ENCODE assay signal across 12 cellular contexts in genomic region chr17:4696432-4696796, GRCh38. TPM values are rescaled to one million over a fixed set of nuclear protein-coding genes. Genes with fewer than 3 reads are reported as not detected.
A peak's percentile ranks its signal among the peaks of the same experiment; 100 is the strongest.
DNase-seq lines count a peak whose midpoint lies in the region; ATAC-seq lines count a peak whose summit lies in the region.
"Had no signal": no experiment of that assay in that cellular context is flagged by ENCODE, and none has a peak within 500 bp of the region (broad histone marks: within the 10 kb centered on the region; RNA-seq: fewer than 3 reads in every experiment).

No MANE protein-coding gene starts in this region.

- peak overlapping the region; percentile 75 to 91 (median 85) for H3K27ac Mint-ChIP-seq in IgD-negative memory B cell
- peak overlapping the region; percentile 94 for H3K27ac Mint-ChIP-seq in activated T-helper 17 cell treated with anti-CD3 and anti-CD28 coated beads, Interleukin-2, amount 50 U/mL, for 72 hours
- peak overlapping the region; percentile 90 for H3K27ac Mint-ChIP-seq in stimulated activated effector memory CD8-positive, alpha-beta T cell treated with anti-CD3 and anti-CD28 coated beads, Interleukin-12 subunit alpha, Interleukin-12 subunit beta, amount 100 ng/mL, for 72 hours

- H3K9me3 Mint-ChIP-seq in activated T-cell treated with anti-CD3 and anti-CD28 coated beads, Interleukin-2, amount 50 U/mL, for 4 hours, result no peaks in the 10 kb centered on the region
- no peaks in the 10 kb centered on the region for H3K9me3 Mint-ChIP-seq in IgD-negative memory B cell
- H3K9me3 Mint-ChIP-seq in activated T-helper 17 cell treated with anti-CD3 and anti-CD28 coated beads, Interleukin-2, amount 50 U/mL, for 72 hours, result no peaks in the 10 kb centered on the region
- no peaks in the 10 kb centered on the region for H3K9me3 Mint-ChIP-seq in stimulated activated effector memory CD8-positive, alpha-beta T cell treated with anti-CD3 and anti-CD28 coated beads, Interleukin-12 subunit alpha, Interleukin-12 subunit beta, amount 100 ng/mL, for 72 hours

- peak overlapping the region; percentile 57 for H3K4me3 Mint-ChIP-seq in activated T-cell treated with anti-CD3 and anti-CD28 coated beads, Interleukin-2, amount 50 U/mL, for 4 hours
- peak overlapping the region; percentile 47 to 81 (median 72) for H3K4me3 Mint-ChIP-seq in IgD-negative memory B cell
- peak overlapping the region; percentile 79 for H3K4me3 Mint-ChIP-seq in activated T-helper 17 cell treated with anti-CD3 and anti-CD28 coated beads, Interleukin-2, amount 50 U/mL, for 72 hours
- peak overlapping the region; percentile 62 for H3K4me3 Mint-ChIP-seq in stimulated activated effector memory CD8-positive, alpha-beta T cell treated with anti-CD3 and anti-CD28 coated beads, Interleukin-12 subunit alpha, Interleukin-12 subunit beta, amount 100 ng/mL, for 72 hours

- ATAC-seq in activated T-cell treated with anti-CD3 and anti-CD28 coated beads, Interleukin-2, amount 50 U/mL, for 4 hours, result peak; percentile 80 to 88
- peak; percentile 96 for ATAC-seq in activated T-helper 17 cell treated with anti-CD3 and anti-CD28 coated beads, Interleukin-2, amount 50 U/mL, for 72 hours (replicated peaks)
- ATAC-seq in stimulated activated effector memory CD8-positive, alpha-beta T cell treated with anti-CD3 and anti-CD28 coated beads, Interleukin-12 subunit alpha, Interleukin-12 subunit beta, amount 100 ng/mL, for 72 hours, result peak; percentile 99
- ATAC-seq: K562, left colon had no signal

- H3K36me3 Mint-ChIP-seq in activated T-cell treated with anti-CD3 and anti-CD28 coated beads, Interleukin-2, amount 50 U/mL, for 4 hours (ENCODE audit: insufficient read depth), result peaks cover 22% of the 10 kb centered on the region
- no peaks in the 10 kb centered on the region for H3K36me3 Mint-ChIP-seq in IgD-negative memory B cell
- peaks cover 81% of the 10 kb centered on the region for H3K36me3 Mint-ChIP-seq in activated T-helper 17 cell treated with anti-CD3 and anti-CD28 coated beads, Interleukin-2, amount 50 U/mL, for 72 hours (ENCODE audit: low read depth)
- H3K36me3 Mint-ChIP-seq in stimulated activated effector memory CD8-positive, alpha-beta T cell treated with anti-CD3 and anti-CD28 coated beads, Interleukin-12 subunit alpha, Interleukin-12 subunit beta, amount 100 ng/mL, for 72 hours, result peaks cover 81% of the 10 kb centered on the region

- H3K27me3 Mint-ChIP-seq in activated T-cell treated with anti-CD3 and anti-CD28 coated beads, Interleukin-2, amount 50 U/mL, for 4 hours (ENCODE audit: low read depth), result no peaks in the 10 kb centered on the region
- H3K27me3 Mint-ChIP-seq in IgD-negative memory B cell, result no peaks in the 10 kb centered on the region
- no peaks in the 10 kb centered on the region for H3K27me3 Mint-ChIP-seq in activated T-helper 17 cell treated with anti-CD3 and anti-CD28 coated beads, Interleukin-2, amount 50 U/mL, for 72 hours

- peaks cover 31% of the 10 kb centered on the region for H3K4me1 Mint-ChIP-seq in activated T-cell treated with anti-CD3 and anti-CD28 coated beads, Interleukin-2, amount 50 U/mL, for 4 hours (ENCODE audit: low read depth)
- peaks cover 14 to 27% (median 24%) of the 10 kb centered on the region in 3 donors for H3K4me1 Mint-ChIP-seq in IgD-negative memory B cell
- peaks cover 33% of the 10 kb centered on the region for H3K4me1 Mint-ChIP-seq in activated T-helper 17 cell treated with anti-CD3 and anti-CD28 coated beads, Interleukin-2, amount 50 U/mL, for 72 hours
- peaks cover 45% of the 10 kb centered on the region for H3K4me1 Mint-ChIP-seq in stimulated activated effector memory CD8-positive, alpha-beta T cell treated with anti-CD3 and anti-CD28 coated beads, Interleukin-12 subunit alpha, Interleukin-12 subunit beta, amount 100 ng/mL, for 72 hours

- DNase-seq in activated T-cell treated with anti-CD3 and anti-CD28 coated beads, Interleukin-2, amount 50 U/mL, for 4 hours, result no peak
- no peak for DNase-seq in activated T-cell treated with anti-CD3 and anti-CD28 coated beads, Interleukin-2, amount 50 U/mL, for 48 hours
- DNase-seq in stimulated activated effector memory CD8-positive, alpha-beta T cell treated with anti-CD3 and anti-CD28 coated beads, Interleukin-12 subunit alpha, Interleukin-12 subunit beta, amount 100 ng/mL, for 72 hours (ENCODE audit: low spot score in 2 of 2), result no peak
- DNase-seq in NCI-H2227 treated with DMSO at 0.1 percent for 48 hours (lab: John Stamatoyannopoulos, UW), result no peak
- DNase-seq in NCI-H510A treated with DMSO at 0.1 percent for 48 hours (lab: John Stamatoyannopoulos, UW), result no peak
- DNase-seq in stimulated activated CD4-positive, alpha-beta T cell treated with anti-CD3 and anti-CD28 coated beads, Interleukin-2, amount 100 ng/mL, for 48 hours, result no peak
- DNase-seq: left colon, NCI-H2029 treated with DMSO at 0.1 percent for 48 hours, small intestine had no signal

RNA-seq across cellular contexts. Expression of gene PELP1, which starts 7.5 kb away (rescaled TPM):
- 100 to 1,000 TPM; 163 to 189 (median 188) TPM for total RNA-seq in activated T-cell treated with anti-CD3 and anti-CD28 coated beads, Interleukin-2, amount 50 U/mL, for 4 hours
- polyA plus RNA-seq in IgD-negative memory B cell, result 12.7 TPM
- total RNA-seq in activated T-helper 17 cell treated with anti-CD3 and anti-CD28 coated beads, Interleukin-2, amount 50 U/mL, for 72 hours, result 100 to 1,000 TPM in 1 of 2 donors, 10 to 100 TPM in 1; 87.1 to 107 TPM

RNA-seq across cellular contexts. Expression of gene ARRB2, which starts 14.0 kb away (rescaled TPM):
- 10 to 100 TPM; 89.7 to 99.4 (median 94.7) TPM for total RNA-seq in activated T-cell treated with anti-CD3 and anti-CD28 coated beads, Interleukin-2, amount 50 U/mL, for 4 hours
- 21.5 TPM for polyA plus RNA-seq in IgD-negative memory B cell
- total RNA-seq in activated T-helper 17 cell treated with anti-CD3 and anti-CD28 coated beads, Interleukin-2, amount 50 U/mL, for 72 hours, result 100 to 1,000 TPM; 281 to 307 TPM

RNA-seq across cellular contexts. Expression of gene MED11, which starts 34.8 kb away (rescaled TPM):
- 10 to 100 TPM; 19.6 to 21.6 (median 20.6) TPM for total RNA-seq in activated T-cell treated with anti-CD3 and anti-CD28 coated beads, Interleukin-2, amount 50 U/mL, for 4 hours
- 48.1 TPM for polyA plus RNA-seq in IgD-negative memory B cell
- 10 to 100 TPM; 25.3 to 25.7 TPM for total RNA-seq in activated T-helper 17 cell treated with anti-CD3 and anti-CD28 coated beads, Interleukin-2, amount 50 U/mL, for 72 hours

RNA-seq across cellular contexts. Expression of gene ZMYND15, which starts 43.2 kb away (rescaled TPM):
- under 1 TPM in 1 of 3 donors, not detected in 2; 0.13 TPM for total RNA-seq in activated T-cell treated with anti-CD3 and anti-CD28 coated beads, Interleukin-2, amount 50 U/mL, for 4 hours
- polyA plus RNA-seq in IgD-negative memory B cell, result not detected
- under 1 TPM in 1 of 2 donors, not detected in 1; 0.42 TPM for total RNA-seq in activated T-helper 17 cell treated with anti-CD3 and anti-CD28 coated beads, Interleukin-2, amount 50 U/mL, for 72 hours
- polyA plus RNA-seq: K562 had no signal

RNA-seq across cellular contexts. Expression of gene CXCL16, which starts 43.3 kb away (rescaled TPM):
- total RNA-seq in activated T-cell treated with anti-CD3 and anti-CD28 coated beads, Interleukin-2, amount 50 U/mL, for 4 hours, result 1 to 10 TPM in 2 of 3 donors, under 1 TPM in 1; 0.76 to 1.5 (median 1.3) TPM
- 17.7 TPM for polyA plus RNA-seq in IgD-negative memory B cell
- total RNA-seq in activated T-helper 17 cell treated with anti-CD3 and anti-CD28 coated beads, Interleukin-2, amount 50 U/mL, for 72 hours, result 1 to 10 TPM; 2.7 to 6.7 TPM
